8 cellular contexts compared by ENCODE assay signal in the genomic region with DNA sequence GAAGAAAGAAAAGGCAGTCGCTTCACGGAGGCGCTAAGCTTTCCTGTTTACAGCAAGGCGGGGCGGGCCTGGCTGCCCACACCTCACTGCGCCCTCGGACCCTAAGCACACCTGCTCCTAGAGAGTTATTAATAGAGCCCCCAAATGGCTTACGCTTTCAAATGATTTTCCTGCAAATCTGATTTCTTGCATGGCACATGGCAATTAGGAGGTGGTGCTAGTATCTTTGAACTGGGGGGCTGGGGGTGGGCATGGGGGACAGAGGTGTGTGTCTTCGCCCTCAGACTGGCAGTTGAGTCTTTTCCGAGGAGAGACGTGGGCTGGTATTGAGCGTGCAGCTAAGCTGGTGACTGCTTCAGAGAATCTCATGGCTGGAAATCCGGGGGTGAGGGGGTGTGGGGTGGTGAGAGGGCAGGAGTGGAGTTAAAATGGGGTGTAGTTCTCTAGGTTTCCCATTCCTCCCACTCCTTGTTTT. TPM values are rescaled to one million over a fixed set of nuclear protein-coding genes. Genes with fewer than 3 reads are reported as not detected.
DNase-seq lines count a peak whose midpoint lies in the region; ATAC-seq and TF ChIP-seq lines count a peak whose summit lies in the region.

No MANE protein-coding gene starts in this region.

- no peaks in the 10 kb centered on the region for H3K9me3 Mint-ChIP-seq in CD4-positive, CD25-positive, alpha-beta regulatory T cell
- no peaks in the 10 kb centered on the region for H3K9me3 Mint-ChIP-seq in activated T-helper 17 cell treated with anti-CD3 and anti-CD28 coated beads, Interleukin-2, amount 50 U/mL, for 72 hours

- WGBS in hepatocyte (ENCODE audit: low lambda C conversion rate, missing lambda C conversion rate): 17% methylated on average over 12 of the region's 13 CpGs

- peak overlapping the region; percentile 96 to 99 (median 97) for H3K27ac Mint-ChIP-seq in CD4-positive, CD25-positive, alpha-beta regulatory T cell
- H3K27ac Mint-ChIP-seq in activated T-helper 17 cell treated with anti-CD3 and anti-CD28 coated beads, Interleukin-2, amount 50 U/mL, for 72 hours: peak overlapping the region; percentile 100

- no peaks in the 10 kb centered on the region for H3K79me2 ChIP-seq in hepatocyte

- peaks cover 17 to 68% (median 58%) of the 10 kb centered on the region in 4 donors for H3K4me1 Mint-ChIP-seq in CD4-positive, CD25-positive, alpha-beta regulatory T cell
- H3K4me1 Mint-ChIP-seq in activated T-helper 17 cell treated with anti-CD3 and anti-CD28 coated beads, Interleukin-2, amount 50 U/mL, for 72 hours: peaks cover 22% of the 10 kb centered on the region

- peak; percentile 11 to 85 (median 41) for DNase-seq in CD4-positive, CD25-positive, alpha-beta regulatory T cell
- DNase-seq in hepatocyte (ENCODE audit: low spot score): no peak
- peak; percentile 67 for DNase-seq in stimulated activated CD4-positive, alpha-beta T cell treated with anti-CD3 and anti-CD28 coated beads, Interleukin-4, amount 100 ng/mL, for 1 hour
- DNase-seq in NCI-H146 treated with DMSO at 0.1 percent for 48 hours (lab: John Stamatoyannopoulos, UW; ENCODE audit: unreplicated experiment): no peak
- no peak for DNase-seq in posterior vena cava (ENCODE audit: low spot score)
- DNase-seq in NCI-H345 treated with DMSO at 0.1 percent for 48 hours (lab: John Stamatoyannopoulos, UW; ENCODE audit: unreplicated experiment): no peak

- no peaks in the 10 kb centered on the region for H3K9me3 ChIP-seq in CD4-positive, CD25-positive, alpha-beta regulatory T cell (ENCODE audit: control insufficient read depth in 2 of 2, low read length in 2 of 2)
- no peaks in the 10 kb centered on the region for H3K9me3 ChIP-seq in HUES6 (ENCODE audit: control insufficient read depth, insufficient read depth, low read depth, low read length)
- H3K9me3 ChIP-seq in hepatocyte (ENCODE audit: low read depth): no peaks in the 10 kb centered on the region

- no peaks in the 10 kb centered on the region for H3K9me2 ChIP-seq in hepatocyte (replicated peaks; ENCODE audit: insufficient read depth)

- no peak overlapping the region for H2AFZ ChIP-seq in hepatocyte

- H3K4me3 Mint-ChIP-seq in CD4-positive, CD25-positive, alpha-beta regulatory T cell: peak overlapping the region; percentile 98 to 100 (median 100)
- peak overlapping the region; percentile 94 for H3K4me3 Mint-ChIP-seq in activated T-helper 17 cell treated with anti-CD3 and anti-CD28 coated beads, Interleukin-2, amount 50 U/mL, for 72 hours

- no peaks in the 10 kb centered on the region for H4K20me1 ChIP-seq in hepatocyte (ENCODE audit: insufficient read depth, poor library complexity, severe bottlenecking)

- H3K4me2 ChIP-seq in hepatocyte: peak overlapping the region; percentile 94

- H3K36me3 ChIP-seq in CD4-positive, CD25-positive, alpha-beta regulatory T cell (ENCODE audit: control insufficient read depth, insufficient read depth, low read length): peaks cover 45% of the 10 kb centered on the region
- H3K36me3 ChIP-seq in HUES6 (ENCODE audit: control insufficient read depth, insufficient read depth, low read length): peaks cover 5% of the 10 kb centered on the region; the same call in 1 of the 2 replicates
- no peaks in the 10 kb centered on the region for H3K36me3 ChIP-seq in hepatocyte (replicated peaks; ENCODE audit: insufficient read depth, low read depth)

- peak overlapping the region; percentile 100 for H3K4me3 ChIP-seq in CD4-positive, CD25-positive, alpha-beta regulatory T cell (ENCODE audit: low read depth, low read length)
- H3K4me3 ChIP-seq in HUES6 (ENCODE audit: low read depth, low read length) (peak overlapping the region; percentile 76), hepatocyte (no peak overlapping the region)

- H3K36me3 Mint-ChIP-seq in CD4-positive, CD25-positive, alpha-beta regulatory T cell: peaks cover 37% of the 10 kb centered on the region
- H3K36me3 Mint-ChIP-seq in activated T-helper 17 cell treated with anti-CD3 and anti-CD28 coated beads, Interleukin-2, amount 50 U/mL, for 72 hours (ENCODE audit: low read depth): peaks cover 84% of the 10 kb centered on the region

- ATAC-seq in CD4-positive, CD25-positive, alpha-beta regulatory T cell (ENCODE audit: low read depth in 2 of 2): peak in 1 of 2 donors; percentile 16
- ATAC-seq in activated T-helper 17 cell treated with anti-CD3 and anti-CD28 coated beads, Interleukin-2, amount 50 U/mL, for 72 hours (replicated peaks): peak; percentile 22

- intact Hi-C loops in posterior vena cava (cut with DNase I): no loop called here

- no peak overlapping the region for H3K9ac ChIP-seq in HUES6 (ENCODE audit: low read length)

- peaks cover 13% of the 10 kb centered on the region for H3K27me3 Mint-ChIP-seq in CD4-positive, CD25-positive, alpha-beta regulatory T cell
- H3K27me3 Mint-ChIP-seq in activated T-helper 17 cell treated with anti-CD3 and anti-CD28 coated beads, Interleukin-2, amount 50 U/mL, for 72 hours: no peaks in the 10 kb centered on the region

- H3K27me3 ChIP-seq in CD4-positive, CD25-positive, alpha-beta regulatory T cell (ENCODE audit: control insufficient read depth, insufficient read depth, low read length): no peaks in the 10 kb centered on the region
- H3K27me3 ChIP-seq in HUES6 (ENCODE audit: control insufficient read depth, insufficient read depth, low read length) (peaks cover 45% of the 10 kb centered on the region), hepatocyte (peaks cover 19% of the 10 kb centered on the region)

- peak overlapping the region; percentile 88 for H3K27ac ChIP-seq in CD4-positive, CD25-positive, alpha-beta regulatory T cell (ENCODE audit: insufficient read depth, low read length, poor library complexity, severe bottlenecking)
- H3K27ac ChIP-seq in HUES6 (ENCODE audit: low read depth, low read length): no peak overlapping the region
- H3K27ac ChIP-seq in hepatocyte: no peak overlapping the region

- no peak for TF ChIP-seq CTCF in hepatocyte (IDR thresholded peaks at IDR 0.05; ENCODE audit: poor library complexity)

- H3K4me1 ChIP-seq in CD4-positive, CD25-positive, alpha-beta regulatory T cell (ENCODE audit: control insufficient read depth, insufficient read depth, low read length, poor library complexity, severe bottlenecking): peaks cover 70% of the 10 kb centered on the region
- peaks cover 11% of the 10 kb centered on the region for H3K4me1 ChIP-seq in HUES6 (ENCODE audit: control insufficient read depth, insufficient read depth, low read length)
- peaks cover 5% of the 10 kb centered on the region for H3K4me1 ChIP-seq in hepatocyte (ENCODE audit: insufficient read depth)

RNA-seq across cellular contexts. Expression of gene S1PR1, which starts 1.3 kb away (rescaled TPM):
- total RNA-seq in CD4-positive, CD25-positive, alpha-beta regulatory T cell: 191 TPM
- 100 to 1,000 TPM; 131 to 165 (median 151) TPM for polyA plus RNA-seq in CD4-positive, CD25-positive, alpha-beta regulatory T cell
- total RNA-seq in activated T-helper 17 cell treated with anti-CD3 and anti-CD28 coated beads, Interleukin-2, amount 50 U/mL, for 72 hours: 100 to 1,000 TPM; 147 to 170 TPM
- 8.7 and 9.3 TPM in 2 replicates for total RNA-seq in hepatocyte
- 9.3 and 10.0 TPM in 2 replicates for polyA plus RNA-seq in hepatocyte
- 10 to 100 TPM; 39.7 to 62.3 TPM for total RNA-seq in posterior vena cava

Comparison
In these comparisons a context has a peak if more than half of its experiments do, and no peak if none do; other contexts are left out.
1. DNase-seq: peak in CD4-positive, CD25-positive, alpha-beta regulatory T cell (3 of 3) and stimulated activated CD4-positive, alpha-beta T cell treated with anti-CD3 and anti-CD28 coated beads, Interleukin-4, amount 100 ng/mL, for 1 hour (single experiment); none in hepatocyte (single experiment), NCI-H146 treated with DMSO at 0.1 percent for 48 hours (single experiment), posterior vena cava (single experiment) and NCI-H345 treated with DMSO at 0.1 percent for 48 hours (single experiment).